Comparison of ENCODE assay signal across 8 cellular contexts in genomic region chr1:101025680-101026393, GRCh38. TPM values are rescaled to one million over a fixed set of nuclear protein-coding genes. Genes with fewer than 3 reads are reported as not detected.
A peak's percentile ranks its signal among the peaks of the same experiment; 100 is the strongest.
DNase-seq lines count a peak whose midpoint lies in the region; ATAC-seq, FAIRE-seq and TF ChIP-seq lines count a peak whose summit lies in the region.

Gene DPH5, minus strand, starts transcription at chr1:101025784. Its CDS starts 341 bp downstream, at chr1:101025443.

- ATAC-seq in GM18907 (IDR thresholded peaks at IDR 0.05; ENCODE audit: unreplicated experiment) (peak; percentile 90), HG03159 (IDR thresholded peaks at IDR 0.05; ENCODE audit: unreplicated experiment) (peak; percentile 85)

- peak; percentile 43 for FAIRE-seq in keratinocyte (lab: Jason Lieb, UNC)

- no peaks in the 10 kb centered on the region for H3K9me3 ChIP-seq in keratinocyte (ENCODE audit: control insufficient read depth, low read depth, low read length)

- H2AFZ ChIP-seq in keratinocyte (ENCODE audit: control insufficient read depth, low read length) = peak within 1 kb of the TSS; percentile 95

- peak within 1 kb of the TSS; percentile 62 to 95 (median 93) for H3K4me3 ChIP-seq in keratinocyte (ENCODE audit: control insufficient read depth in 2 of 3, extremely low read depth in 1 of 3, insufficient read depth in 2 of 3, low read depth in 1 of 3, low read length in 3 of 3)

- peak; percentile 88 for DNase-seq in AG08395 (ENCODE audit: low spot score)
- peak; percentile 85 for DNase-seq in NCI-H446 treated with DMSO at 0.1 percent for 48 hours (lab: John Stamatoyannopoulos, UW)
- peak; percentile 89 for DNase-seq in activated CD4-positive, CD25-positive, alpha-beta regulatory T cell treated with anti-CD3 and anti-CD28 coated beads, Interleukin-2, amount 50 U/mL, for 72 hours
- peak; percentile 16 to 60 for DNase-seq in cerebellar nuclear complex (lab: John Stamatoyannopoulos, UW)
- no peak for DNase-seq in keratinocyte (ENCODE audit: low read depth, low spot score)
- peak; percentile 71 to 78 for DNase-seq in stimulated activated CD4-positive, alpha-beta T cell treated with anti-CD3 and anti-CD28 coated beads, Interleukin-15, amount 100 ng/mL, for 1 hour (ENCODE audit: low read depth in 1 of 2, low spot score in 1 of 2)

- H3K9ac ChIP-seq in keratinocyte (ENCODE audit: control insufficient read depth, extremely low read depth, insufficient read depth, low read length) = peak within 1 kb of the TSS; percentile 94

- H3K9me1 ChIP-seq in keratinocyte (ENCODE audit: control insufficient read depth, extremely low read depth, insufficient read depth, low read length) = no peaks in the 10 kb centered on the region

- peak within 1 kb of the TSS; percentile 93 for H3K4me2 ChIP-seq in keratinocyte (ENCODE audit: control insufficient read depth, extremely low read depth, insufficient read depth, low read depth, low read length)

- peaks cover 12% of the 10 kb centered on the region for H3K4me1 ChIP-seq in keratinocyte (ENCODE audit: control insufficient read depth, extremely low read depth, insufficient read depth, low read length)

- TF ChIP-seq CTCF in keratinocyte (optimal IDR thresholded peaks at IDR 0.05 in 1 of 3, IDR thresholded peaks at IDR 0.05 in 1 of 3, conservative IDR thresholded peaks at IDR 0.05 in 1 of 3; ENCODE audit: extremely low read depth in 1 of 3, insufficient read depth in 2 of 3, low read length in 3 of 3) = no peak

- H3K27ac ChIP-seq in keratinocyte (ENCODE audit: control insufficient read depth, insufficient read depth, low read length) = peak within 1 kb of the TSS; percentile 86

- dilution Hi-C loops in keratinocyte (cut with MboI; ENCODE audit: extremely low pct_ligation_motif_present, low sequenced_read_pairs) = no loop called here

- no peaks in the 10 kb centered on the region for H3K27me3 ChIP-seq in keratinocyte (ENCODE audit: control insufficient read depth, extremely low read depth, insufficient read depth, low read length)

- no peaks in the 10 kb centered on the region for H4K20me1 ChIP-seq in keratinocyte (ENCODE audit: control insufficient read depth, extremely low read depth, insufficient read depth, low read length)

- H3K36me3 ChIP-seq in keratinocyte (ENCODE audit: control insufficient read depth in 2 of 2, extremely low read depth in 1 of 2, insufficient read depth in 2 of 2, low read length in 2 of 2) = peaks cover 2 to 5% of the 10 kb centered on the region in 2 experiments

- H3K79me2 ChIP-seq in keratinocyte (ENCODE audit: control insufficient read depth, insufficient read depth, low read length) = peaks cover 55% of the 10 kb centered on the region

RNA-seq across cellular contexts. Expression of gene DPH5, which starts in this region (rescaled TPM):
- 45.1 to 98.0 TPM (median 67.2 TPM) in 3 replicates for polyA plus RNA-seq in keratinocyte
- 43.0 TPM for polyA plus RNA-seq in keratinocyte (2011; ENCODE audit: low read depth)
- polyA plus RNA-seq in keratinocyte (2011; cell fraction: cytosol; rRNA removed) = 50.9 and 90.1 TPM in 2 replicates
- polyA plus RNA-seq in keratinocyte (2011; cell fraction: nucleus; rRNA removed) = 51.1 and 54.9 TPM in 2 replicates
- 29.5 and 32.1 TPM in 2 replicates for polyA plus RNA-seq in keratinocyte (2012; ENCODE audit: low replicate concordance)
- 6.5 to 31.0 TPM (median 16.5 TPM) in 3 replicates for polyA minus RNA-seq in keratinocyte
- polyA minus RNA-seq in keratinocyte (2011; cell fraction: cytosol; rRNA and poly(A)+ RNA removed) = 13.2 TPM
- 9.0 and 21.9 TPM in 2 replicates for polyA minus RNA-seq in keratinocyte (2011; cell fraction: nucleus; rRNA and poly(A)+ RNA removed)
